22 cellular contexts compared by ENCODE assay signal in genomic region chr13:102805680-102806079, GRCh38. TPM values are rescaled to one million over a fixed set of nuclear protein-coding genes. Genes with fewer than 3 reads are reported as not detected.
DNase-seq lines count a peak whose midpoint lies in the region; ATAC-seq, FAIRE-seq and TF ChIP-seq lines count a peak whose summit lies in the region.
"Had no signal": no experiment of that assay in that cellular context is flagged by ENCODE, and none has a peak within 500 bp of the region (broad histone marks: within the 10 kb centered on the region; RNA-seq: fewer than 3 reads in every experiment).

No MANE protein-coding gene starts in this region.

- 96% methylated on average over 3 of the region's 3 CpGs for WGBS in SK-N-SH (ENCODE audit: low lambda C conversion rate)

- no peak overlapping the region for H3K9ac ChIP-seq in SK-N-SH
- H3K9ac ChIP-seq: BLaER1 had no signal

- no peak for TF ChIP-seq RAD21 in SK-N-SH (IDR thresholded peaks at IDR 0.05; ENCODE audit: low read length)

- no peaks in the 10 kb centered on the region for H3K27me3 ChIP-seq in SK-N-SH (ENCODE audit: insufficient read depth)
- H3K27me3 ChIP-seq: BE2C had no signal

- H3K4me2 ChIP-seq in SK-N-SH, result no peak overlapping the region
- H3K4me2 ChIP-seq: BLaER1 had no signal

- ATAC-seq in SK-N-SH treated with all-trans-retinoic acid at 6 μM for 48 hours, result no peak
- ATAC-seq: GM12878 had no signal

- peaks cover 20% of the 10 kb centered on the region for H3K36me3 Mint-ChIP-seq in activated naive CD8-positive, alpha-beta T cell treated with anti-CD3 and anti-CD28 coated beads for 36 hours

- no peak for TF ChIP-seq POLR2A in H54 (IDR thresholded peaks at IDR 0.05; ENCODE audit: low read depth, low read length)

- no peak for TF ChIP-seq EP300 in SK-N-SH (IDR thresholded peaks at IDR 0.05; ENCODE audit: borderline replicate concordance in 1 of 2, low read depth in 1 of 2, low read length in 1 of 2)

- H4K20me1 ChIP-seq in SK-N-SH (ENCODE audit: insufficient read depth), result no peaks in the 10 kb centered on the region
- H4K20me1 ChIP-seq: BLaER1 had no signal

- no peak for DNase-seq in SK-N-SH
- DNase-seq in H54 (ENCODE audit: insufficient read length, low spot score), result no peak
- no peak for DNase-seq in activated naive CD8-positive, alpha-beta T cell treated with anti-CD3 and anti-CD28 coated beads for 36 hours
- no peak for DNase-seq in kidney tubule cell (ENCODE audit: low spot score)
- DNase-seq: ACHN; BE2C; C1 segment of cervical spinal cord; CD4-positive, alpha-beta memory T cell; CD4-positive, CD25-positive, alpha-beta regulatory T cell; CD8-positive, alpha-beta memory T cell; COR-L47; DMS79 treated with DMSO at 0.1 percent for 48 hours; GF-D8 had no signal

- POLR2A ChIA-PET in SK-N-SH (lab: Yijun Ruan, JAX), result no interaction called here

- H3K4me1 ChIP-seq in SK-N-SH (ENCODE audit: control insufficient read depth in 1 of 2, insufficient read depth in 2 of 2, low read depth in 1 of 2, low read length in 1 of 2), result peaks cover 0 to 8% of the 10 kb centered on the region in 2 experiments; a peak in 2 of 4 replicates

- no peaks in the 10 kb centered on the region for H3K9me3 Mint-ChIP-seq in activated naive CD8-positive, alpha-beta T cell treated with anti-CD3 and anti-CD28 coated beads for 36 hours
- H3K9me3 Mint-ChIP-seq: CD4-positive, CD25-positive, alpha-beta regulatory T cell; CD8-positive, alpha-beta memory T cell had no signal

- no peak overlapping the region for H3K4me3 Mint-ChIP-seq in activated naive CD8-positive, alpha-beta T cell treated with anti-CD3 and anti-CD28 coated beads for 36 hours
- H3K4me3 Mint-ChIP-seq: CD14-positive monocyte; CD4-positive, alpha-beta memory T cell; CD4-positive, CD25-positive, alpha-beta regulatory T cell had no signal

- H3K27ac Mint-ChIP-seq in activated naive CD8-positive, alpha-beta T cell treated with anti-CD3 and anti-CD28 coated beads for 36 hours, result no peak overlapping the region
- H3K27ac Mint-ChIP-seq: CD14-positive monocyte; CD4-positive, alpha-beta memory T cell; CD4-positive, CD25-positive, alpha-beta regulatory T cell; CD8-positive, alpha-beta memory T cell had no signal

- FAIRE-seq in H54 (lab: Jason Lieb, UNC), result peak; percentile 88
- FAIRE-seq: A204.1, G401.6, GM12878, GM12892, GM19239 had no signal

- H3K36me3 ChIP-seq in SK-N-SH (replicated peaks in 1 of 2; ENCODE audit: control insufficient read depth in 1 of 2, insufficient read depth in 2 of 2, low read length in 1 of 2), result peaks cover 0 to 33% of the 10 kb centered on the region in 2 experiments
- H3K36me3 ChIP-seq: BLaER1 had no signal

- TF ChIP-seq CTCF in SK-N-SH (IDR thresholded peaks at IDR 0.05), result no peak

- no peak overlapping the region for H3K27ac ChIP-seq in SK-N-SH (ENCODE audit: low read depth in 2 of 2, low read length in 1 of 2)
- H3K27ac ChIP-seq: 22Rv1, BLaER1 had no signal

- H3K4me3 ChIP-seq in SK-N-SH (ENCODE audit: low read depth in 2 of 2, low read length in 1 of 2), result no peak overlapping the region
- H3K4me3 ChIP-seq: BLaER1, GM12878 had no signal

- no peaks in the 10 kb centered on the region for H3F3A ChIP-seq in SK-N-SH (replicated peaks; ENCODE audit: insufficient read depth)

- no peaks in the 10 kb centered on the region for H3K9me3 ChIP-seq in SK-N-SH

- H3K4me1 Mint-ChIP-seq in activated naive CD8-positive, alpha-beta T cell treated with anti-CD3 and anti-CD28 coated beads for 36 hours, result peaks cover 25% of the 10 kb centered on the region

- H3K9me2 ChIP-seq in SK-N-SH, result no peaks in the 10 kb centered on the region

- CTCF ChIA-PET in SK-N-SH (lab: Yijun Ruan, JAX), result no interaction called here

- H3K27me3 Mint-ChIP-seq in activated naive CD8-positive, alpha-beta T cell treated with anti-CD3 and anti-CD28 coated beads for 36 hours, result no peaks in the 10 kb centered on the region
- H3K27me3 Mint-ChIP-seq: CD4-positive, alpha-beta memory T cell; CD8-positive, alpha-beta memory T cell had no signal

- H3K79me2 ChIP-seq in SK-N-SH (ENCODE audit: insufficient read depth), result peaks cover 83% of the 10 kb centered on the region

- H2AFZ ChIP-seq in SK-N-SH (ENCODE audit: low read depth), result no peak overlapping the region

TF ChIP-seq in SK-N-SH treated with all-trans-retinoic acid at 6 μM for 48 hours, 23 proteins besides CTCF, POLR2A, EP300 and RAD21:
- TF ChIP-seq ZFP3 (CRISPR knock-in tag; IDR thresholded peaks at IDR 0.05) (no peak), GLIS3 (CRISPR knock-in tag; IDR thresholded peaks at IDR 0.05) (no peak), CSDC2 (CRISPR knock-in tag; IDR thresholded peaks at IDR 0.05) (no peak), ARNTL (CRISPR knock-in tag; IDR thresholded peaks at IDR 0.05; ENCODE audit: borderline replicate concordance, low read depth) (no peak), ZNF8 (CRISPR knock-in tag; IDR thresholded peaks at IDR 0.05) (peak; percentile 95), TCF4 (CRISPR knock-in tag; IDR thresholded peaks at IDR 0.05; ENCODE audit: borderline replicate concordance) (no peak)

TF ChIP-seq in SK-N-SH, 30 proteins besides CTCF, POLR2A, EP300 and RAD21 (continues in another document):
- no peak for TF ChIP-seq GATA2 (CRISPR knock-in tag; IDR thresholded peaks at IDR 0.05)
- TF ChIP-seq NRF1 (IDR thresholded peaks at IDR 0.05; ENCODE audit: low read depth, low read length), result no peak
- no peak for TF ChIP-seq IRF3 (IDR thresholded peaks at IDR 0.05; ENCODE audit: low read depth, low read length)
- TF ChIP-seq FOSL2 (IDR thresholded peaks at IDR 0.05; ENCODE audit: borderline replicate concordance, low read depth), result no peak
- no peak for TF ChIP-seq RCOR1 (IDR thresholded peaks at IDR 0.05; ENCODE audit: low read length)
- TF ChIP-seq TEAD4 (IDR thresholded peaks at IDR 0.05; ENCODE audit: borderline replicate concordance, insufficient read depth), result no peak
- no peak for TF ChIP-seq USF2 (IDR thresholded peaks at IDR 0.05; ENCODE audit: borderline replicate concordance, low read depth, low read length)
- no peak for TF ChIP-seq PBX3 (IDR thresholded peaks at IDR 0.05)
- no peak for TF ChIP-seq USF1 (IDR thresholded peaks at IDR 0.05; ENCODE audit: borderline replicate concordance, low read depth)
- TF ChIP-seq MAX (IDR thresholded peaks at IDR 0.05; ENCODE audit: low read depth), result no peak
- no peak for TF ChIP-seq FOXJ3 (CRISPR knock-in tag; IDR thresholded peaks at IDR 0.05)
- TF ChIP-seq CHD2 (IDR thresholded peaks at IDR 0.05; ENCODE audit: low read length, partially characterized antibody), result no peak

RNA-seq across cellular contexts. Expression of gene BIVM, which starts 6.8 kb away (rescaled TPM):
- 8.8 and 12.8 TPM in 2 replicates for polyA plus RNA-seq in SK-N-SH (2012; rRNA removed)
- 12.7 and 14.6 TPM in 2 replicates for polyA plus RNA-seq in SK-N-SH (2012; cell fraction: cytosol; rRNA removed)
- 19.2 and 30.1 TPM in 2 replicates for polyA plus RNA-seq in SK-N-SH (2012; cell fraction: nucleus; rRNA removed)
- total RNA-seq in activated naive CD8-positive, alpha-beta T cell treated with anti-CD3 and anti-CD28 coated beads for 36 hours, result 10 to 100 TPM; 12.9 to 13.5 TPM

RNA-seq across cellular contexts. Expression of gene POGLUT2, which starts 6.9 kb away (rescaled TPM):
- 10.2 and 12.4 TPM in 2 replicates for polyA plus RNA-seq in SK-N-SH (2012; rRNA removed)
- polyA plus RNA-seq in SK-N-SH (2012; cell fraction: cytosol; rRNA removed), result 14.2 and 14.6 TPM in 2 replicates
- 5.2 and 8.2 TPM in 2 replicates for polyA plus RNA-seq in SK-N-SH (2012; cell fraction: nucleus; rRNA removed)
- 1 to 10 TPM; 7.2 to 8.1 TPM for total RNA-seq in activated naive CD8-positive, alpha-beta T cell treated with anti-CD3 and anti-CD28 coated beads for 36 hours

RNA-seq across cellular contexts. Expression of gene TEX30, which starts 32.1 kb away (rescaled TPM):
- polyA plus RNA-seq in SK-N-SH (2012; rRNA removed), result 7.2 and 8.6 TPM in 2 replicates
- polyA plus RNA-seq in SK-N-SH (2012; cell fraction: cytosol; rRNA removed), result 11.4 and 15.5 TPM in 2 replicates
- 3.5 and 4.7 TPM in 2 replicates for polyA plus RNA-seq in SK-N-SH (2012; cell fraction: nucleus; rRNA removed)
- total RNA-seq in activated naive CD8-positive, alpha-beta T cell treated with anti-CD3 and anti-CD28 coated beads for 36 hours, result 10 to 100 TPM; 42.3 to 44.8 TPM

RNA-seq across cellular contexts. Expression of gene ERCC5, which starts 40.2 kb away (rescaled TPM):
- polyA plus RNA-seq in SK-N-SH (2012; rRNA removed), result 14.1 and 19.0 TPM in 2 replicates
- 13.5 and 16.6 TPM in 2 replicates for polyA plus RNA-seq in SK-N-SH (2012; cell fraction: cytosol; rRNA removed)
- polyA plus RNA-seq in SK-N-SH (2012; cell fraction: nucleus; rRNA removed), result 20.1 and 37.5 TPM in 2 replicates
- 10 to 100 TPM; 67.4 to 67.5 TPM for total RNA-seq in activated naive CD8-positive, alpha-beta T cell treated with anti-CD3 and anti-CD28 coated beads for 36 hours
